ENCODE assay signal across 10 cellular contexts in the genomic region with DNA sequence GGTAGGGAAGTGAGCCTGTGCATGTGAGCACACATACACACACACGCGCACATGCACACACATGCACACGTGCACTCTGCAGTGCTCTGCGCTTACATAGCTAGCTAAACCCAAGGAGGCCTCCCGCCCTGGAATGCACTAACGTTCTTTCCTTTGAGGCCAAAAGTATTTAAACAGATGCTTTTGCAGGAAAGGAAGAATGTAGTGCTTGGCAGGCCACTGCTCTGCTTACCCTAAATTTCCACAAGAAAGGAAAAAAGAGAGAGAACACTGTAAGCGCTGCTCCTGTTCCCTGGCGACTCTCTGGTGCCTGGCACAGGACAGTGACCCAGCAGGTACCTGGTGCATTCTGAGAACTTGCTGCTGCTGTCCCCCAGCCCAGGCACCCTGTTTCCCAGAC. TPM values are rescaled to one million over a fixed set of nuclear protein-coding genes. Genes with fewer than 3 reads are reported as not detected.
DNase-seq lines count a peak whose midpoint lies in the region; ATAC-seq and TF ChIP-seq lines count a peak whose summit lies in the region.
"Had no signal": no experiment of that assay in that cellular context is flagged by ENCODE, and none has a peak within 500 bp of the region (broad histone marks: within the 10 kb centered on the region; RNA-seq: fewer than 3 reads in every experiment).

No MANE protein-coding gene starts in this region.

- intact Hi-C loops in spleen (cut with DNase I; ENCODE audit: low total_unique reads): no loop called here

- H3K79me2 ChIP-seq in GM23338 (replicated peaks; ENCODE audit: insufficient read depth): no peaks in the 10 kb centered on the region

- no peak for TF ChIP-seq POLR2A in spleen (IDR thresholded peaks at IDR 0.05)

- no peak overlapping the region for H3K4me3 ChIP-seq in GM23338
- no peak overlapping the region for H3K4me3 ChIP-seq in cardiac fibroblast (replicated peaks in 1 of 2; ENCODE audit: low read depth in 2 of 2, low read length in 2 of 2)
- no peak overlapping the region for H3K4me3 ChIP-seq in spleen

- H3K27ac Mint-ChIP-seq in GM23338: peak overlapping the region; percentile 52; the same call in 1 of the 2 replicates
- no peak overlapping the region for H3K27ac Mint-ChIP-seq in progenitor cell of endocrine pancreas

- no peaks in the 10 kb centered on the region for H3K9me2 ChIP-seq in GM23338 (ENCODE audit: insufficient read depth)

- peak; percentile 81 for DNase-seq in GM23338 (ENCODE audit: low spot score)
- DNase-seq in cardiac fibroblast (ENCODE audit: low read depth in 2 of 2): peak; percentile 57 to 86
- peak; percentile 87 for DNase-seq in iris pigment epithelial cell (ENCODE audit: low read depth)
- no peak for DNase-seq in spleen
- no peak for DNase-seq in foreskin keratinocyte
- DNase-seq in progenitor cell of endocrine pancreas (ENCODE audit: low spot score, unreplicated experiment): no peak
- DNase-seq: HCEC 1CT, naive B cell had no signal

- H3K27me3 ChIP-seq in GM23338 (ENCODE audit: insufficient read depth): peaks cover 13% of the 10 kb centered on the region; the same call in 1 of the 2 replicates
- H3K27me3 ChIP-seq in spleen (replicated peaks in 1 of 7): no peaks in the 10 kb centered on the region
- H3K27me3 ChIP-seq in foreskin keratinocyte: no peaks in the 10 kb centered on the region

- H3K9me3 Mint-ChIP-seq in GM23338 (peaks cover 10% of the 10 kb centered on the region; the same call in 2 of the 3 replicates), progenitor cell of endocrine pancreas (ENCODE audit: low read depth) (no peaks in the 10 kb centered on the region)

- H2AFZ ChIP-seq in GM23338: 0 out of 2 replicates have a peak overlapping the region, but pooled peaks have one; percentile 1

- 76 to 91% (median 87%) methylated on average over 8 of the region's 8 CpGs for WGBS in spleen, 5 donors

- H3K27me3 Mint-ChIP-seq in GM23338 (ENCODE audit: insufficient read depth, low read depth, poor library complexity) (peaks cover 27% of the 10 kb centered on the region), progenitor cell of endocrine pancreas (peaks cover 3% of the 10 kb centered on the region)

- TF ChIP-seq CTCF in GM23338 (conservative IDR thresholded peaks at IDR 0.05; ENCODE audit: low read depth in 2 of 2) (no peak), cardiac fibroblast (IDR thresholded peaks at IDR 0.05; ENCODE audit: low read depth, low read length) (no peak), spleen (IDR thresholded peaks at IDR 0.05 in 8 of 11, conservative IDR thresholded peaks at IDR 0.05 in 3 of 11) (no peak), foreskin keratinocyte (conservative IDR thresholded peaks at IDR 0.05) (no peak), progenitor cell of endocrine pancreas (IDR thresholded peaks at IDR 0.05; ENCODE audit: unreplicated experiment) (no peak)

- peak overlapping the region; percentile 69; the same call in 1 of the 2 replicates for H3K4me2 ChIP-seq in GM23338

- H3K27ac ChIP-seq in GM23338 (ENCODE audit: low read depth) (peak overlapping the region; percentile 85), spleen (peak overlapping the region in 5 of 8 donors; percentile 10 to 50 (median 16)), foreskin keratinocyte (no peak overlapping the region)

- H3K4me1 ChIP-seq in GM23338 (ENCODE audit: insufficient read depth) (peaks cover 42% of the 10 kb centered on the region), spleen (peaks cover 0 to 20% (median 0%) of the 10 kb centered on the region in 6 donors), foreskin keratinocyte (peaks cover 41% of the 10 kb centered on the region)

- H3K4me3 Mint-ChIP-seq in GM23338 (no peak overlapping the region), progenitor cell of endocrine pancreas (ENCODE audit: low read depth) (no peak overlapping the region)
- H3K4me3 Mint-ChIP-seq: naive B cell had no signal

- H3K36me3 Mint-ChIP-seq in GM23338 (ENCODE audit: low read depth) (peaks cover 13% of the 10 kb centered on the region), progenitor cell of endocrine pancreas (ENCODE audit: insufficient read depth) (peaks cover 6% of the 10 kb centered on the region)
- H3K36me3 Mint-ChIP-seq: naive B cell had no signal

- H3K36me3 ChIP-seq in GM23338 (ENCODE audit: insufficient read depth) (no peaks in the 10 kb centered on the region; the same call in 1 of the 2 replicates), spleen (peaks cover 0 to 57% (median 0%) of the 10 kb centered on the region in 6 donors)

- no peaks in the 10 kb centered on the region for H4K20me1 ChIP-seq in GM23338 (replicated peaks; ENCODE audit: insufficient read depth)

- H3F3A ChIP-seq in GM23338 (replicated peaks; ENCODE audit: low read depth): peaks cover 22% of the 10 kb centered on the region; the same call in 1 of the 2 replicates

- H3K9me3 ChIP-seq in spleen: no peaks in the 10 kb centered on the region

- ATAC-seq in GM23338 (peak; percentile 66), HG02610 (IDR thresholded peaks at IDR 0.05; ENCODE audit: unreplicated experiment) (no peak), foreskin keratinocyte (no peak), HG03469 (IDR thresholded peaks at IDR 0.05; ENCODE audit: unreplicated experiment) (no peak)

- H3K4me1 Mint-ChIP-seq in GM23338 (peaks cover 53% of the 10 kb centered on the region), progenitor cell of endocrine pancreas (ENCODE audit: low read depth) (peaks cover 20% of the 10 kb centered on the region)

TF ChIP-seq in GM23338, 12 proteins besides CTCF, POLR2A, EP300 and RAD21:
- TF ChIP-seq, protein P1, sequence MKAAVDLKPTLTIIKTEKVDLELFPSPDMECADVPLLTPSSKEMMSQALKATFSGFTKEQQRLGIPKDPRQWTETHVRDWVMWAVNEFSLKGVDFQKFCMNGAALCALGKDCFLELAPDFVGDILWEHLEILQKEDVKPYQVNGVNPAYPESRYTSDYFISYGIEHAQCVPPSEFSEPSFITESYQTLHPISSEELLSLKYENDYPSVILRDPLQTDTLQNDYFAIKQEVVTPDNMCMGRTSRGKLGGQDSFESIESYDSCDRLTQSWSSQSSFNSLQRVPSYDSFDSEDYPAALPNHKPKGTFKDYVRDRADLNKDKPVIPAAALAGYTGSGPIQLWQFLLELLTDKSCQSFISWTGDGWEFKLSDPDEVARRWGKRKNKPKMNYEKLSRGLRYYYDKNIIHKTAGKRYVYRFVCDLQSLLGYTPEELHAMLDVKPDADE (IDR thresholded peaks at IDR 0.05): no peak
- no peak for TF ChIP-seq EZH2phosphoT487 (IDR thresholded peaks at IDR 0.05; ENCODE audit: unreplicated experiment)
- no peak for TF ChIP-seq STAT1 (IDR thresholded peaks at IDR 0.05; ENCODE audit: unreplicated experiment)

RNA-seq across cellular contexts. Expression of a gene that starts 31.3 kb away (rescaled TPM):
- total RNA-seq in GM23338 (2014; rRNA removed; shearing (Covaris generic)): 38.0 and 53.2 TPM in 2 replicates
- polyA plus RNA-seq in GM23338 (2016; fragmentation: Nextera tagmentation; extraction: Ambion mirVana): 65.5 and 74.5 TPM in 2 replicates
- 10 to 100 TPM in 6 of 7 donors, 1 to 10 TPM in 1; 7.3 to 26.4 (median 22.4) TPM for total RNA-seq in spleen
- 10 to 100 TPM; 13.9 to 29.2 (median 28.6) TPM for polyA plus RNA-seq in spleen
- 78.3 and 79.4 TPM in 2 replicates for total RNA-seq in foreskin keratinocyte
- 78.9 and 87.8 TPM in 2 replicates for polyA plus RNA-seq in foreskin keratinocyte
- total RNA-seq in progenitor cell of endocrine pancreas: 34.6 and 38.9 TPM in 2 replicates

Comparison
In these comparisons a context has a peak if more than half of its experiments do, and no peak if none do; other contexts are left out.
1. DNase-seq: peak in GM23338 (single experiment), cardiac fibroblast (2 of 2) and iris pigment epithelial cell (single experiment); none in spleen (single experiment), foreskin keratinocyte (0 of 2) and progenitor cell of endocrine pancreas (single experiment).